23 cellular contexts compared by ENCODE assay signal in genomic region chr9:116274293-116274692, GRCh38.
DNase-seq lines count a peak whose midpoint lies in the region; ATAC-seq and TF ChIP-seq lines count a peak whose summit lies in the region.
"Had no signal": no experiment of that assay in that cellular context is flagged by ENCODE, and none has a peak within 500 bp of the region (broad histone marks: within the 10 kb centered on the region; RNA-seq: fewer than 3 reads in every experiment).

No MANE protein-coding gene starts in this region.

- H3K4me2 ChIP-seq in GM23248 (ENCODE audit: unreplicated experiment) (no peak overlapping the region), osteoblast (ENCODE audit: insufficient read depth, low read length) (peak overlapping the region; percentile 2)

- H3K27me3 ChIP-seq in GM23248 (replicated peaks; ENCODE audit: insufficient read depth) (no peaks in the 10 kb centered on the region), osteoblast (ENCODE audit: insufficient read depth, low read length) (no peaks in the 10 kb centered on the region), BE2C (no peaks in the 10 kb centered on the region)
- H3K27me3 ChIP-seq: ascending aorta, thyroid gland had no signal

- in situ Hi-C loops in GM23248 (cut with MboI) = no loop called here

- TF ChIP-seq CTCF in osteoblast (IDR thresholded peaks at IDR 0.05; ENCODE audit: extremely low read depth, low read depth, low read length) (no peak), BE2C (IDR thresholded peaks at IDR 0.05; ENCODE audit: low read depth, low read length) (no peak)

- H3K9me2 ChIP-seq in GM23248 (ENCODE audit: insufficient read depth) = no peaks in the 10 kb centered on the region

- H2AFZ ChIP-seq in GM23248 = no peak overlapping the region
- no peak overlapping the region for H2AFZ ChIP-seq in osteoblast (ENCODE audit: low read length)

- intact Hi-C loops in left colon (cut with DNase I, micrococcal nuclease) = no loop called here

- WGBS in GM23248 (ENCODE audit: low coverage in 1 of 2, low lambda C conversion rate in 2 of 2, missing lambda C conversion rate in 2 of 2), 2 experiments = 49 to 55% methylated on average over 2 of the region's 2 CpGs

- no peaks in the 10 kb centered on the region for H3K27me3 Mint-ChIP-seq in T-helper 2 cell treated with Interferon-gamma antibody and Interleukin-4, amounts not matched to agents 5 μg/mL and 100 μg/mL, for 36 hours (ENCODE audit: low read depth)
- H3K27me3 Mint-ChIP-seq: stimulated activated memory B cell treated with anti-CD40 and anti-IgM and Interleukin-4, amounts not matched to agents 10 μg/mL and 1 μg/mL and 100 μg/mL, for 72 hours had no signal

- ATAC-seq in left colon = no peak
- ATAC-seq: stimulated activated memory B cell treated with anti-CD40 and anti-IgM and Interleukin-4, amounts not matched to agents 10 μg/mL and 1 μg/mL and 100 μg/mL, for 72 hours had no signal

- H3K9ac ChIP-seq in GM23248 = no peak overlapping the region

- no peaks in the 10 kb centered on the region for H3K9me3 ChIP-seq in GM23248 (ENCODE audit: low read depth)
- no peaks in the 10 kb centered on the region for H3K9me3 ChIP-seq in osteoblast (ENCODE audit: low read depth, low read length)
- no peaks in the 10 kb centered on the region for H3K9me3 ChIP-seq in BE2C
- H3K9me3 ChIP-seq: ascending aorta, thyroid gland had no signal

- H3K4me1 Mint-ChIP-seq in T-helper 2 cell treated with Interferon-gamma antibody and Interleukin-4, amounts not matched to agents 5 μg/mL and 100 μg/mL, for 36 hours (ENCODE audit: low read depth) = no peaks in the 10 kb centered on the region
- H3K4me1 Mint-ChIP-seq: stimulated activated memory B cell treated with anti-CD40 and anti-IgM and Interleukin-4, amounts not matched to agents 10 μg/mL and 1 μg/mL and 100 μg/mL, for 72 hours had no signal

- H4K20me1 ChIP-seq in GM23248 (ENCODE audit: insufficient read depth) (no peaks in the 10 kb centered on the region), osteoblast (ENCODE audit: insufficient read depth, low read length) (no peaks in the 10 kb centered on the region)

- no peak overlapping the region for H3K4me3 Mint-ChIP-seq in T-helper 2 cell treated with Interferon-gamma antibody and Interleukin-4, amounts not matched to agents 5 μg/mL and 100 μg/mL, for 36 hours
- H3K4me3 Mint-ChIP-seq: activated CD4-positive, alpha-beta memory T cell treated with anti-CD3 and anti-CD28 coated beads for 36 hours; stimulated activated memory B cell treated with anti-CD40 and anti-IgM and Interleukin-4, amounts not matched to agents 10 μg/mL and 1 μg/mL and 100 μg/mL, for 72 hours; T-helper 1 cell treated with Interleukin-12 subunit alpha and Interleukin-12 subunit beta and Interleukin-4 antibody, amounts not matched to agents 30 μg/mL and 1 μg/mL, for 36 hours had no signal

- H3K36me3 ChIP-seq in GM23248 (ENCODE audit: low read depth) = peaks cover 34% of the 10 kb centered on the region
- H3K36me3 ChIP-seq in osteoblast (ENCODE audit: insufficient read depth, low read length) = peaks cover 11% of the 10 kb centered on the region
- no peaks in the 10 kb centered on the region; the same call in 1 of the 2 replicates for H3K36me3 ChIP-seq in BE2C
- H3K36me3 ChIP-seq: thyroid gland had no signal

- DNase-seq in GM23248 (peak; percentile 75), amniotic epithelial cell (ENCODE audit: low read depth) (peak; percentile 99), hepatic stellate cell (ENCODE audit: low spot score) (peak; percentile 26), osteoblast (ENCODE audit: insufficient read length, low spot score, missing footprints) (peak; percentile 86), NAMALWA (ENCODE audit: low spot score) (no peak), BE2C (no peak), left colon (no peak)
- DNase-seq in T-helper 2 cell treated with Interferon-gamma antibody and Interleukin-4, amounts not matched to agents 5 μg/mL and 100 μg/mL, for 36 hours (ENCODE audit: low spot score) = no peak
- DNase-seq: activated CD4-positive, alpha-beta memory T cell treated with anti-CD3 and anti-CD28 coated beads for 36 hours; activated naive CD4-positive, alpha-beta T cell treated with Interleukin-2 at 50 U/mL for 16 hours; activated T-cell treated with anti-CD3 and anti-CD28 coated beads for 4 hours; DMS79; foreskin fibroblast; hypothalamus; KBM-7; left cardiac atrium; NCI-H1105 treated with DMSO at 0.1 percent for 48 hours; NCI-H526 treated with DMSO at 0.1 percent for 48 hours; SHP77 treated with DMSO at 0.1 percent for 48 hours; thyroid gland had no signal

- H3K27ac ChIP-seq in GM23248 (peak overlapping the region; percentile 47), osteoblast (ENCODE audit: low read depth, low read length) (peak overlapping the region; percentile 88)
- H3K27ac ChIP-seq: ascending aorta, thyroid gland had no signal

- no peaks in the 10 kb centered on the region for H3K36me3 Mint-ChIP-seq in T-helper 2 cell treated with Interferon-gamma antibody and Interleukin-4, amounts not matched to agents 5 μg/mL and 100 μg/mL, for 36 hours (ENCODE audit: low read depth)
- H3K36me3 Mint-ChIP-seq: activated CD4-positive, alpha-beta memory T cell treated with anti-CD3 and anti-CD28 coated beads for 36 hours; stimulated activated memory B cell treated with anti-CD40 and anti-IgM and Interleukin-4, amounts not matched to agents 10 μg/mL and 1 μg/mL and 100 μg/mL, for 72 hours had no signal

- no peaks in the 10 kb centered on the region for H3K79me2 ChIP-seq in GM23248 (ENCODE audit: insufficient read depth)
- H3K79me2 ChIP-seq in osteoblast (ENCODE audit: insufficient read depth, low read length) = no peaks in the 10 kb centered on the region

- H3K4me1 ChIP-seq in GM23248 (ENCODE audit: insufficient read depth) = peaks cover 45% of the 10 kb centered on the region
- peaks cover 49% of the 10 kb centered on the region for H3K4me1 ChIP-seq in osteoblast (ENCODE audit: insufficient read depth, low read length)
- no peaks in the 10 kb centered on the region for H3K4me1 ChIP-seq in BE2C
- H3K4me1 ChIP-seq: ascending aorta, thyroid gland had no signal

- H3F3A ChIP-seq in GM23248 (ENCODE audit: insufficient read depth) = peaks cover 53% of the 10 kb centered on the region

- H3K27ac Mint-ChIP-seq in T-helper 2 cell treated with Interferon-gamma antibody and Interleukin-4, amounts not matched to agents 5 μg/mL and 100 μg/mL, for 36 hours = no peak overlapping the region
- H3K27ac Mint-ChIP-seq: activated CD4-positive, alpha-beta memory T cell treated with anti-CD3 and anti-CD28 coated beads for 36 hours; stimulated activated memory B cell treated with anti-CD40 and anti-IgM and Interleukin-4, amounts not matched to agents 10 μg/mL and 1 μg/mL and 100 μg/mL, for 72 hours; T-helper 1 cell treated with Interleukin-12 subunit alpha and Interleukin-12 subunit beta and Interleukin-4 antibody, amounts not matched to agents 30 μg/mL and 1 μg/mL, for 36 hours had no signal

- no peaks in the 10 kb centered on the region for H3K9me3 Mint-ChIP-seq in T-helper 2 cell treated with Interferon-gamma antibody and Interleukin-4, amounts not matched to agents 5 μg/mL and 100 μg/mL, for 36 hours
- H3K9me3 Mint-ChIP-seq: activated CD4-positive, alpha-beta memory T cell treated with anti-CD3 and anti-CD28 coated beads for 36 hours; T-helper 1 cell treated with Interleukin-12 subunit alpha and Interleukin-12 subunit beta and Interleukin-4 antibody, amounts not matched to agents 30 μg/mL and 1 μg/mL, for 36 hours had no signal

- H3K4me3 ChIP-seq in GM23248 = no peak overlapping the region
- H3K4me3 ChIP-seq in osteoblast (ENCODE audit: insufficient read depth, low read length) = no peak overlapping the region
- no peak overlapping the region for H3K4me3 ChIP-seq in BE2C (ENCODE audit: low read depth, low read length)
- H3K4me3 ChIP-seq: ascending aorta, thyroid gland had no signal

Comparison
In these comparisons a context has a peak if more than half of its experiments do, and no peak if none do; other contexts are left out.
1. DNase-seq: peak in GM23248 (single experiment), amniotic epithelial cell (single experiment), hepatic stellate cell (single experiment) and osteoblast (single experiment); none in NAMALWA (single experiment), BE2C (single experiment), left colon (0 of 2) and T-helper 2 cell treated with Interferon-gamma antibody and Interleukin-4, amounts not matched to agents 5 μg/mL and 100 μg/mL, for 36 hours (single experiment).